25 cellular contexts compared by ENCODE assay signal in genomic region chr2:157903626-157904025, GRCh38. TPM values are rescaled to one million over a fixed set of nuclear protein-coding genes. Genes with fewer than 3 reads are reported as not detected.
DNase-seq lines count a peak whose midpoint lies in the region; ATAC-seq and TF ChIP-seq lines count a peak whose summit lies in the region.
"Had no signal": no experiment of that assay in that cellular context is flagged by ENCODE, and none has a peak within 500 bp of the region (broad histone marks: within the 10 kb centered on the region; RNA-seq: fewer than 3 reads in every experiment).

No MANE protein-coding gene starts in this region.

- no peaks in the 10 kb centered on the region for H3K36me3 ChIP-seq in suprapubic skin
- H3K36me3 ChIP-seq: neutrophil, spleen had no signal

- TF ChIP-seq POLR2A in suprapubic skin (IDR thresholded peaks at IDR 0.05): no peak

- no peak overlapping the region for H3K4me3 Mint-ChIP-seq in T-cell
- H3K4me3 Mint-ChIP-seq: activated CD4-positive, alpha-beta T cell treated with anti-CD3 and anti-CD28 coated beads for 36 hours; memory B cell had no signal

- in situ Hi-C loops in G401 (cut with HindIII; ENCODE audit: low sequenced_read_pairs): no loop called here

- no peak overlapping the region for H3K4me3 ChIP-seq in fibroblast of the aortic adventitia (ENCODE audit: low read depth, low read length)
- no peak overlapping the region for H3K4me3 ChIP-seq in suprapubic skin
- H3K4me3 ChIP-seq: hepatocyte, spleen, testis had no signal

- TF ChIP-seq CTCF in fibroblast of the aortic adventitia (IDR thresholded peaks at IDR 0.05; ENCODE audit: insufficient read depth, low read length): no peak
- no peak for TF ChIP-seq CTCF in suprapubic skin (IDR thresholded peaks at IDR 0.05)

- DNase-seq in G401 (ENCODE audit: low spot score): peak; percentile 89
- DNase-seq in T-cell: no peak
- DNase-seq in fibroblast of the aortic adventitia (ENCODE audit: low read depth): peak; percentile 39
- DNase-seq in occipital lobe (lab: John Stamatoyannopoulos, UW): peak; percentile 40
- DNase-seq in GDM1 (lab: John Stamatoyannopoulos, UW): no peak
- no peak for DNase-seq in dedifferentiated amniotic fluid mesenchymal stem cell (ENCODE audit: extremely low spot score)
- DNase-seq in suprapubic skin (ENCODE audit: low spot score in 2 of 2): no peak
- no peak for DNase-seq in NCI-H526 treated with DMSO at 0.1 percent for 48 hours (lab: John Stamatoyannopoulos, UW)
- DNase-seq: activated CD4-positive, alpha-beta T cell treated with anti-CD3 and anti-CD28 coated beads for 36 hours; activated effector memory CD4-positive, alpha-beta T cell treated with anti-CD3 and anti-CD28 coated beads, Interleukin-2, amount 50 U/mL, for 16 hours; activated T-cell treated with anti-CD3 and anti-CD28 coated beads for 4 hours; DMS79 treated with DMSO at 0.1 percent for 48 hours; effector CD8-positive, alpha-beta T cell; foreskin keratinocyte; left colon; NCI-H1436 treated with DMSO at 0.1 percent for 48 hours; NCI-H2107; SK-N-SH; spleen; testis had no signal

- peaks cover 30 to 31% (median 31%) of the 10 kb centered on the region in 3 donors for H3K4me1 Mint-ChIP-seq in T-cell

- H3K9me3 Mint-ChIP-seq in T-cell: no peaks in the 10 kb centered on the region

- no peak overlapping the region for H3K27ac ChIP-seq in suprapubic skin
- H3K27ac ChIP-seq: C4-2B, foreskin keratinocyte, hepatocyte, neutrophil, RWPE1, spleen, testis had no signal

- peak overlapping the region; percentile 34 to 37 for H3K27ac Mint-ChIP-seq in T-cell
- H3K27ac Mint-ChIP-seq: activated CD4-positive, alpha-beta T cell treated with anti-CD3 and anti-CD28 coated beads for 36 hours; memory B cell had no signal

- no peaks in the 10 kb centered on the region for H3K27me3 ChIP-seq in suprapubic skin
- H3K27me3 ChIP-seq: foreskin keratinocyte, hepatocyte, neutrophil, spleen, testis had no signal

- CTCF ChIA-PET in T-cell (lab: Charles Lee): interaction anchor here in 1 of 2 donors (0.6 to 1.5 kb wide), 2 partner anchors 602 to 845 kb away, joined by 3 to 4 read pairs; no protein-coding TSS in a partner anchor

- no peaks in the 10 kb centered on the region for H3K36me3 Mint-ChIP-seq in T-cell
- H3K36me3 Mint-ChIP-seq: memory B cell had no signal

- H3K4me1 ChIP-seq in suprapubic skin: no peaks in the 10 kb centered on the region
- H3K4me1 ChIP-seq: foreskin keratinocyte, testis had no signal

- WGBS in suprapubic skin: 61% methylated on average over 5 of the region's 5 CpGs

- POLR2A ChIA-PET in T-cell (lab: Charles Lee): no interaction called here

- ATAC-seq in T-cell (replicated peaks in 1 of 4): no peak
- ATAC-seq: activated CD4-positive, alpha-beta T cell treated with anti-CD3 and anti-CD28 coated beads for 36 hours; foreskin keratinocyte; left colon had no signal

- H3K9me3 ChIP-seq in suprapubic skin: no peaks in the 10 kb centered on the region
- H3K9me3 ChIP-seq: neutrophil, SK-N-SH, spleen, testis had no signal

- no peaks in the 10 kb centered on the region for H3K27me3 Mint-ChIP-seq in T-cell
- H3K27me3 Mint-ChIP-seq: activated CD4-positive, alpha-beta T cell treated with anti-CD3 and anti-CD28 coated beads for 36 hours; memory B cell had no signal

- no peak for TF ChIP-seq EP300 in suprapubic skin (IDR thresholded peaks at IDR 0.05)

RNA-seq across cellular contexts. Expression of gene ACVR1, which starts 27.5 kb away (rescaled TPM):
- 1.6 and 1.9 TPM in 2 replicates for total RNA-seq in G401 (2014; rRNA removed; shearing (Covaris generic))
- total RNA-seq in T-cell: 10 to 100 TPM; 18.3 to 31.5 (median 25.1) TPM
- total RNA-seq in fibroblast of the aortic adventitia (ENCODE audit: low replicate concordance): 16.2 and 32.9 TPM in 2 replicates
- 20.3 TPM for total RNA-seq in occipital lobe
- 10 to 100 TPM; 17.5 to 20.6 (median 18.5) TPM for total RNA-seq in suprapubic skin

Comparison
In these comparisons a context has a peak if more than half of its experiments do, and no peak if none do; other contexts are left out.
1. DNase-seq: peak in G401 (single experiment), fibroblast of the aortic adventitia (single experiment) and occipital lobe (single experiment); none in T-cell (0 of 34), GDM1 (single experiment), dedifferentiated amniotic fluid mesenchymal stem cell (single experiment), suprapubic skin (0 of 2) and NCI-H526 treated with DMSO at 0.1 percent for 48 hours (single experiment).